Comparison of ENCODE assay signal across 8 cellular contexts in genomic region chrX:69493193-69493592, GRCh38. TPM values are rescaled to one million over a fixed set of nuclear protein-coding genes. Genes with fewer than 3 reads are reported as not detected.
A peak's percentile ranks its signal among the peaks of the same experiment; 100 is the strongest.
DNase-seq lines count a peak whose midpoint lies in the region; ATAC-seq, FAIRE-seq and TF ChIP-seq lines count a peak whose summit lies in the region.

No MANE protein-coding gene starts in this region.

- no CpG with 5 or more reads among the region's 5 CpGs for WGBS in H9 (ENCODE audit: extremely low coverage, insufficient read length, low lambda C conversion rate)
- WGBS in SK-N-SH (ENCODE audit: low lambda C conversion rate): 5% methylated on average over 4 of the region's 5 CpGs

- no peak overlapping the region for H3K4me3 Mint-ChIP-seq in H9

- H4K8ac ChIP-seq in H9 (replicated peaks; ENCODE audit: insufficient read length, low read depth, low read length): no peak overlapping the region

- H3K79me2 ChIP-seq in H9 (ENCODE audit: insufficient read depth, low read length): no peaks in the 10 kb centered on the region
- H3K79me2 ChIP-seq in SK-N-SH (ENCODE audit: insufficient read depth): no peaks in the 10 kb centered on the region

- H3K9me2 ChIP-seq in SK-N-SH: no peaks in the 10 kb centered on the region

- no peak overlapping the region for H4K5ac ChIP-seq in H9 (ENCODE audit: insufficient read length, low read depth, low read length)

- no peak overlapping the region for H2BK15ac ChIP-seq in H9 (ENCODE audit: low read depth, low read length)

- no peak overlapping the region for H3K23ac ChIP-seq in H9 (ENCODE audit: insufficient read length, low read depth, low read length)

- no peak overlapping the region for H3K18ac ChIP-seq in H9 (ENCODE audit: insufficient read length, low read depth, low read length)

- peaks cover 48% of the 10 kb centered on the region for H3K9me3 ChIP-seq in H9 (ENCODE audit: control insufficient read depth, low read depth, low read length)
- H3K9me3 ChIP-seq in SK-N-SH: no peaks in the 10 kb centered on the region

- no peak for TF ChIP-seq EP300 in SK-N-SH (IDR thresholded peaks at IDR 0.05; ENCODE audit: borderline replicate concordance in 1 of 2, low read depth in 1 of 2, low read length in 1 of 2)

- no peak overlapping the region for H2BK120ac ChIP-seq in H9 (ENCODE audit: low read depth, low read length, poor library complexity, severe bottlenecking)

- POLR2A ChIA-PET in SK-N-SH (lab: Yijun Ruan, JAX): no interaction called here

- no peak for ATAC-seq in GM18517 (IDR thresholded peaks at IDR 0.05; ENCODE audit: unreplicated experiment)

- no peak overlapping the region for H3K9ac ChIP-seq in H9 (ENCODE audit: extremely low read depth, insufficient read length, low read length)
- H3K9ac ChIP-seq in SK-N-SH: no peak overlapping the region

- CTCF ChIA-PET in SK-N-SH (lab: Yijun Ruan, JAX): interaction anchor here (0.7 to 4.2 kb wide), 15 partner anchors 11 to 604 kb away, joined by 3 to 45 read pairs (median 4); partner anchors contain the start of gene NALF2

- H3K27ac ChIP-seq in H9 (ENCODE audit: insufficient read length, low read depth, low read length) (no peak overlapping the region), SK-N-SH (ENCODE audit: low read depth in 2 of 2, low read length in 1 of 2) (no peak overlapping the region)

- H3K9me3 Mint-ChIP-seq in H9: peaks cover 64 to 73% of the 10 kb centered on the region in 2 experiments

- no peak overlapping the region for H2BK5ac ChIP-seq in H9 (ENCODE audit: insufficient read length, low read length)

- H3K56ac ChIP-seq in H9 (ENCODE audit: insufficient read length, low read depth, low read length): no peak overlapping the region

- H3K14ac ChIP-seq in H9 (ENCODE audit: insufficient read depth, low read length): no peak overlapping the region

- no peak overlapping the region for H4K91ac ChIP-seq in H9 (ENCODE audit: insufficient read length, low read depth, low read length)

- no peak overlapping the region for H3K4ac ChIP-seq in H9 (ENCODE audit: low read depth, low read length)

- TF ChIP-seq CTCF in D721Med (IDR thresholded peaks at IDR 0.05; ENCODE audit: insufficient read depth, missing control alignments) (peak; percentile 51), H9 (conservative IDR thresholded peaks at IDR 0.05) (peak; percentile 63), SK-N-SH (IDR thresholded peaks at IDR 0.05) (peak; percentile 62), fibroblast of pulmonary artery (IDR thresholded peaks at IDR 0.05; ENCODE audit: low read length, missing control alignments) (peak; percentile 42)

- TF ChIP-seq RAD21 in SK-N-SH (IDR thresholded peaks at IDR 0.05; ENCODE audit: low read length): peak; percentile 75

- H3K27me3 ChIP-seq in H9 (ENCODE audit: insufficient read depth, low read length): no peaks in the 10 kb centered on the region
- H3K27me3 ChIP-seq in SK-N-SH (ENCODE audit: insufficient read depth): no peaks in the 10 kb centered on the region; the same call in 1 of the 2 replicates

- no peaks in the 10 kb centered on the region for H3F3A ChIP-seq in SK-N-SH (replicated peaks; ENCODE audit: insufficient read depth)

- H3K36me3 ChIP-seq in SK-N-SH (replicated peaks in 1 of 2; ENCODE audit: control insufficient read depth in 1 of 2, insufficient read depth in 2 of 2, low read length in 1 of 2): no peaks in the 10 kb centered on the region

- DNase-seq in D721Med (ENCODE audit: insufficient read length, low spot score) (no peak), H9 (peak; percentile 61), SK-N-SH (peak; percentile 45), fibroblast of pulmonary artery (ENCODE audit: low read depth) (peak; percentile 21), AG08396 (ENCODE audit: low spot score) (no peak), A172 (ENCODE audit: low spot score) (no peak)
- peak; percentile 15 for DNase-seq in stimulated activated CD4-positive, alpha-beta T cell treated with anti-CD3 and anti-CD28 coated beads, Interleukin-2, amount 100 ng/mL, for 4 hours (ENCODE audit: low read depth)

- H2AK5ac ChIP-seq in H9 (ENCODE audit: insufficient read length, low read length): no peak overlapping the region

- H2AFZ ChIP-seq in H9 (ENCODE audit: low read length) (no peak overlapping the region), SK-N-SH (ENCODE audit: low read depth) (no peak overlapping the region)

- peak overlapping the region in 1 of 2 experiments; percentile 31; a peak in 1 of 4 replicates for H3K4me3 ChIP-seq in SK-N-SH (ENCODE audit: low read depth in 2 of 2, low read length in 1 of 2)
- no peak overlapping the region for H3K4me3 ChIP-seq in fibroblast of pulmonary artery (replicated peaks; ENCODE audit: low read depth, low read length)

- H3K79me1 ChIP-seq in H9 (ENCODE audit: insufficient read depth, low read depth, low read length, poor library complexity, severe bottlenecking): no peaks in the 10 kb centered on the region

- H3K36me3 Mint-ChIP-seq in H9 (ENCODE audit: insufficient read depth in 1 of 3, low read depth in 3 of 3): peaks cover 0 to 4% (median 0%) of the 10 kb centered on the region in 3 experiments; a peak in 3 of 7 replicates

- no peak overlapping the region for H2BK20ac ChIP-seq in H9 (ENCODE audit: low read depth, low read length, poor library complexity, severe bottlenecking)

- no peaks in the 10 kb centered on the region for H3K4me1 ChIP-seq in H9 (ENCODE audit: insufficient read depth, low read length)
- no peaks in the 10 kb centered on the region for H3K4me1 ChIP-seq in SK-N-SH (ENCODE audit: control insufficient read depth in 1 of 2, insufficient read depth in 2 of 2, low read depth in 1 of 2, low read length in 1 of 2)

- peaks cover 13% of the 10 kb centered on the region for H3K27me3 Mint-ChIP-seq in H9 (ENCODE audit: low read depth)

- H4K20me1 ChIP-seq in H9 (ENCODE audit: control insufficient read depth, insufficient read depth, insufficient read length) (no peaks in the 10 kb centered on the region), SK-N-SH (ENCODE audit: insufficient read depth) (no peaks in the 10 kb centered on the region)

- H3K27ac Mint-ChIP-seq in H9: no peak overlapping the region

- H3K4me1 Mint-ChIP-seq in H9: peaks cover 2 to 6% of the 10 kb centered on the region in 2 experiments; a peak in 3 of 4 replicates

- H3K4me2 ChIP-seq in H9 (ENCODE audit: insufficient read depth, insufficient read length, low read length) (no peak overlapping the region), SK-N-SH (no peak overlapping the region)

- H3K23me2 ChIP-seq in H9 (ENCODE audit: insufficient read length, low read depth, low read length, poor library complexity, severe bottlenecking): no peaks in the 10 kb centered on the region

- H3T11ph ChIP-seq in H9 (ENCODE audit: low read length): no peak overlapping the region

- no peak for FAIRE-seq in D721Med (lab: Jason Lieb, UNC)

- no peak overlapping the region for H2BK12ac ChIP-seq in H9 (ENCODE audit: insufficient read length, low read depth, low read length)

TF ChIP-seq in SK-N-SH, 30 proteins besides CTCF, POLR2A, EP300 and RAD21:
- TF ChIP-seq MXI1 (IDR thresholded peaks at IDR 0.05; ENCODE audit: low read depth, low read length): no peak
- TF ChIP-seq SMC3 (IDR thresholded peaks at IDR 0.05; ENCODE audit: low read depth, low read length): peak; percentile 24; the same call in 1 of the 2 replicates

RNA-seq across cellular contexts. Expression of gene NALF2, which starts 10.9 kb away (rescaled TPM):
- 9.7 and 11.2 TPM in 2 replicates for total RNA-seq in H9 (2021)
- polyA plus RNA-seq in SK-N-SH (2012; rRNA removed): 0.02 and 0.06 TPM in 2 replicates
- 0.03 and 0.05 TPM in 2 replicates for polyA plus RNA-seq in SK-N-SH (2012; cell fraction: cytosol; rRNA removed)
- not detected in 2 replicates for polyA plus RNA-seq in SK-N-SH (2012; cell fraction: nucleus; rRNA removed)
- not detected in 2 replicates for total RNA-seq in A172 (2014; rRNA removed; shearing (Covaris generic))

Comparison
In these comparisons a context has a peak if more than half of its experiments do, and no peak if none do; other contexts are left out.
1. DNase-seq: peak in H9 (single experiment), SK-N-SH (single experiment), fibroblast of pulmonary artery (single experiment) and stimulated activated CD4-positive, alpha-beta T cell treated with anti-CD3 and anti-CD28 coated beads, Interleukin-2, amount 100 ng/mL, for 4 hours (single experiment); none in D721Med (single experiment), AG08396 (single experiment) and A172 (single experiment).
2. RNA of gene NALF2, which starts 10.9 kb away (total RNA-seq): 9.7 to 11.2 TPM in H9; not detected in A172; every median in the first group is over 10 times any median in the second.
3. Peak in every context shown above with its lines, with median percentiles within 50 percentile points of each other: CTCF ChIP-seq.